Comparison of ENCODE assay signal across 9 cellular contexts in the genomic region with DNA sequence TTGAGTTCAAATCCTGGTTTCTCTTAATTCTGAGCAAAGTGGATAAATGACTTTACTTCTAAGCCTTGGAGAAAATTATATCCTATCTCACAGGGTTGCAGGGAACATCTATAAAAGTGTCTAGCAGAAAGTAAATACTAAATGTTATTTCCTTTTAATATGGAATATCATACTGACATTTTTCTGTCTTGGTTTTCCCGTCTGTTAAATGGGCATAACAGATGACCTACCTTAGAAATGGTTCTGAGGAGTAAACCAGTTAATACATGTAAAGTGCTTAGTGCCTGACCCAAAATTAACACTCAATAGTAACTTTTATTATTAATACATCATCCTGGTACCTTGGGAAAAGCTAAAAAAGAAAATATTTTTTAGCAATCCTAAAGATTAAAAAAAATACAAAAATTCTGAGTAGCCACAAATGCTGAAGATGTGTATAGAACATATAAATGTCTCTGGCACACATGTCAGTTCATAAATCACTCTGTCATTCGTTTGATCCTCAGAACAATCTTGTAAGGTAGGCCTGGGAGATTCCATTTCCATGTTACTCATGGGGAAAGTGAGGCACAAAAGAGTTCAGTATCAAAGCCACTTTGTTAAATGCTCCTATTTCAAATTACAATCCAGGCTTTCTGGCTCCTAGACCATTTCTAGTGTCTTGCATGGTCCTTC. TPM values are rescaled to one million over a fixed set of nuclear protein-coding genes. Genes with fewer than 3 reads are reported as not detected.
A peak's percentile ranks its signal among the peaks of the same experiment; 100 is the strongest.
DNase-seq lines count a peak whose midpoint lies in the region; ATAC-seq and TF ChIP-seq lines count a peak whose summit lies in the region.
"Had no signal": no experiment of that assay in that cellular context is flagged by ENCODE, and none has a peak within 500 bp of the region (broad histone marks: within the 10 kb centered on the region; RNA-seq: fewer than 3 reads in every experiment).

No MANE protein-coding gene starts in this region.

- no peaks in the 10 kb centered on the region for H3K27me3 ChIP-seq in colonic mucosa

- CTCF ChIA-PET in AG04449 (lab: Yijun Ruan, JAX): no interaction called here

- 89% methylated on average over 1 of the region's 2 CpGs; no CpG with 5 or more reads in 1 of the 2 experiments for WGBS in mesodermal cell (ENCODE audit: insufficient coverage in 2 of 2), 2 experiments

- ATAC-seq in GM18907 (IDR thresholded peaks at IDR 0.05; ENCODE audit: unreplicated experiment): no peak

- DNase-seq in AG04449 (ENCODE audit: low read depth, low spot score) (no peak), HFF-Myc (ENCODE audit: extremely low read depth, low read depth) (no peak), astrocyte of the cerebellum (ENCODE audit: low read depth) (no peak), NOMO-1 treated with dmso at 0.1 percent for 144 hours (lab: John Stamatoyannopoulos, UW; ENCODE audit: unreplicated experiment) (no peak), colonic mucosa (no peak), LoVo (ENCODE audit: low spot score) (no peak)

- H3K4me3 ChIP-seq in AG04449 (ENCODE audit: low read depth, low read length) (peak overlapping the region; percentile 88), HFF-Myc (replicated peaks; ENCODE audit: low read depth, low read length) (peak overlapping the region; percentile 94), astrocyte of the cerebellum (ENCODE audit: low read depth, low read length) (peak overlapping the region; percentile 98), mesodermal cell (ENCODE audit: extremely low read depth, insufficient read depth, low read length, poor library complexity, severe bottlenecking) (peak overlapping the region; percentile 96), colonic mucosa (no peak overlapping the region)

- intact Hi-C loops in colonic mucosa (cut with DNase I): loop anchor here (10.0 kb wide), 1 partner anchor 249 kb away; a partner anchor contains a TSS

- in situ Hi-C loops in astrocyte of the cerebellum (cut with HindIII; ENCODE audit: low sequenced_read_pairs): no loop called here

- H3K9me3 ChIP-seq in mesodermal cell (ENCODE audit: control insufficient read depth, low read length) (no peaks in the 10 kb centered on the region), colonic mucosa (no peaks in the 10 kb centered on the region)

- POLR2A ChIA-PET in AG04449 (lab: Yijun Ruan, JAX): no interaction called here

- peaks cover 4% of the 10 kb centered on the region for H3K4me1 ChIP-seq in mesodermal cell (ENCODE audit: control insufficient read depth, insufficient read depth, low read length, poor library complexity, severe bottlenecking)
- H3K4me1 ChIP-seq in colonic mucosa: peaks cover 6% of the 10 kb centered on the region

- H3K27ac ChIP-seq in mesodermal cell (ENCODE audit: low read depth, low read length, severe bottlenecking) (no peak overlapping the region), colonic mucosa (no peak overlapping the region)

- peak overlapping the region in 1 of 2 donors; percentile 97 for H3K9ac ChIP-seq in colonic mucosa (ENCODE audit: low read depth in 2 of 2, low read length in 2 of 2)

- TF ChIP-seq CTCF in AG04449 (IDR thresholded peaks at IDR 0.05; ENCODE audit: insufficient read depth, low read length, missing control alignments) (no peak), HFF-Myc (IDR thresholded peaks at IDR 0.05; ENCODE audit: low read depth, low read length, missing control alignments) (no peak), astrocyte of the cerebellum (IDR thresholded peaks at IDR 0.05; ENCODE audit: low read depth, low read length, missing control alignments) (no peak), colonic mucosa (IDR thresholded peaks at IDR 0.05) (no peak)

- H3K36me3 ChIP-seq in mesodermal cell (ENCODE audit: control insufficient read depth, insufficient read depth, low read length): peaks cover 44% of the 10 kb centered on the region
- H3K36me3 ChIP-seq in colonic mucosa: peaks cover 1% of the 10 kb centered on the region

RNA-seq across cellular contexts. Expression of a gene that starts 1.3 kb away (rescaled TPM):
- 32.0 TPM for polyA plus RNA-seq in mesodermal cell (2013, experiment 1 of 2)
- 31.8 TPM for polyA plus RNA-seq in mesodermal cell (2013, experiment 2 of 2)
- 10 to 100 TPM; 16.3 to 17.5 TPM for total RNA-seq in colonic mucosa

RNA-seq across cellular contexts. Expression of a gene that starts 1.8 kb away (rescaled TPM):
- polyA plus RNA-seq in mesodermal cell (2013, experiment 1 of 2): 118 TPM
- polyA plus RNA-seq in mesodermal cell (2013, experiment 2 of 2): 109 TPM
- total RNA-seq in colonic mucosa: 100 to 1,000 TPM; 112 to 316 TPM

RNA-seq across cellular contexts. Expression of a gene that starts 32.8 kb away (rescaled TPM):
- polyA plus RNA-seq in mesodermal cell (2013, experiment 1 of 2): 0.18 TPM
- 0.46 TPM for polyA plus RNA-seq in mesodermal cell (2013, experiment 2 of 2)
- total RNA-seq in colonic mucosa: under 1 TPM; 0.35 to 0.82 TPM

RNA-seq across cellular contexts. Expression of a gene that starts 42.5 kb away (rescaled TPM):
- polyA plus RNA-seq in mesodermal cell (2013, experiment 1 of 2): 0.29 TPM
- 0.56 TPM for polyA plus RNA-seq in mesodermal cell (2013, experiment 2 of 2)
- 1 to 10 TPM in 1 of 2 donors, not detected in 1; 1.2 TPM for total RNA-seq in colonic mucosa
- total RNA-seq: Daoy had no signal
